Comparison of ENCODE assay signal across 15 cellular contexts in the genomic region with DNA sequence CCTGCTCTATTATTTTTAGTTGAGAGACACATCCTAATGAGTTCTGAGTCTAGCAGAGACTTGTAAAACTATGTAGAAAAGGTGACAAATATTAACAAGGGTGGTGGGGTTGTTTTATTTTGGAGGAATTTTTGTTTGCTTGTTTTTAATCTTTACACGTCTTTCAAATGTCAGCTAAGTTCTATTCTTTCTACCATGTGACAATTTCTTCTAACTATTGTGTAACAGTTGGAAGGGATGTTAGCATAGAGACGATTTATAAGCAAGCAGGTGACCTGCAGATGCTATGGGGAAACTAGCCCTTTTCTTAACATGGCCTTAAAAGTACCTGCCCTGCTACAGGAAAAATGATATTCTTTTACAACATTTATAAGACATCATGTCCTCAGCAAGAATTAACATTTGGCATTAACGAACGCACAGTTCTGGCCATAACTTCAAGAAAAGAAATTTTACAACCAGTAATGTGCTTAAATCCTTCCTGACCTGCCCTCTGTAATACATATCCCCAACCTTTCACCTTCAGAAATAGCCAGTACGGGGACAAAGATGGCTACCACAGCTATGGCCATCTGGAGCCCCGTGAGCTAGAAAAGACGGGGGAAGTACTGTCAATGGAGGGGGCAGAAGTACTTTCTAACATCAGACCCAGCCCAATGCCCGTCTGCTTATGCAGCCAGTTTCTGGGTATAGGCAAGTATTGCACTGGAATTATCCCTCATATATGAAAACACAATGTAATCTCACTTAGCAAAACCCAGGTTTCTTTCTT.
DNase-seq lines count a peak whose midpoint lies in the region; ATAC-seq and TF ChIP-seq lines count a peak whose summit lies in the region.
"Had no signal": no experiment of that assay in that cellular context is flagged by ENCODE, and none has a peak within 500 bp of the region (broad histone marks: within the 10 kb centered on the region; RNA-seq: fewer than 3 reads in every experiment).

No MANE protein-coding gene starts in this region.

- intact Hi-C loops in HCT116 (cut with micrococcal nuclease) (no loop called here), stomach (cut with DNase I; ENCODE audit: low total_unique reads) (no loop called here)
- intact Hi-C loops in naive thymus-derived CD4-positive, alpha-beta T cell (cut with micrococcal nuclease): no loop called here

- H4K20me1 ChIP-seq in HCT116 (ENCODE audit: insufficient read depth) (no peaks in the 10 kb centered on the region), SK-N-SH (ENCODE audit: insufficient read depth) (no peaks in the 10 kb centered on the region)

- H3K4me3 ChIP-seq in HCT116 (replicated peaks in 1 of 2; ENCODE audit: low read depth in 1 of 2, low read length in 2 of 2) (no peak overlapping the region), gastroesophageal sphincter (no peak overlapping the region), stomach (no peak overlapping the region), SK-N-SH (ENCODE audit: low read depth in 2 of 2, low read length in 1 of 2) (no peak overlapping the region)
- H3K4me3 ChIP-seq in naive thymus-derived CD4-positive, alpha-beta T cell (ENCODE audit: low read length): no peak overlapping the region

- RAD21 ChIA-PET in HCT116 (lab: Charles Lee; ENCODE audit: low non-redundant PET in 1 of 2, low total read pairs in 2 of 2, uncharacterized antibody in 2 of 2, unreplicated experiment in 2 of 2): no interaction called here

- TF ChIP-seq CTCF in HCT116 (IDR thresholded peaks at IDR 0.05 in 2 of 3, conservative IDR thresholded peaks at IDR 0.05 in 1 of 3; ENCODE audit: borderline replicate concordance in 1 of 3, insufficient read depth in 1 of 3, low read depth in 2 of 3, low read length in 2 of 3) (no peak), gastroesophageal sphincter (IDR thresholded peaks at IDR 0.05) (no peak), nephron progenitor cell (IDR thresholded peaks at IDR 0.05) (no peak), stomach (IDR thresholded peaks at IDR 0.05) (no peak), SK-N-SH (IDR thresholded peaks at IDR 0.05) (no peak)

- TF ChIP-seq POLR2A in HCT116 (IDR thresholded peaks at IDR 0.05; ENCODE audit: borderline replicate concordance, extremely low read depth, insufficient read depth, insufficient read length): no peak
- no peak for TF ChIP-seq POLR2A in gastroesophageal sphincter (IDR thresholded peaks at IDR 0.05)
- no peak for TF ChIP-seq POLR2A in stomach (IDR thresholded peaks at IDR 0.05)

- ATAC-seq in HCT116: no peak
- ATAC-seq in gastroesophageal sphincter: no peak
- no peak for ATAC-seq in HG02571 (IDR thresholded peaks at IDR 0.05; ENCODE audit: unreplicated experiment)
- ATAC-seq in naive thymus-derived CD4-positive, alpha-beta T cell: no peak
- ATAC-seq: Right ventricle myocardium inferior had no signal

- no peaks in the 10 kb centered on the region for H3K79me2 ChIP-seq in HCT116 (ENCODE audit: insufficient read depth, low read length)
- no peaks in the 10 kb centered on the region for H3K79me2 ChIP-seq in SK-N-SH (ENCODE audit: insufficient read depth)

- H3F3A ChIP-seq in SK-N-SH (replicated peaks; ENCODE audit: insufficient read depth): no peaks in the 10 kb centered on the region

- POLR2A ChIA-PET in HCT116 (lab: Charles Lee) (interaction anchor here (0.7 to 1.5 kb wide), 3 partner anchors 11 to 396 kb away, joined by 3 to 6 read pairs (median 5); partner anchors contain the start of gene NR2F2), SK-N-SH (lab: Yijun Ruan, JAX) (no interaction called here)
- POLR2A ChIA-PET in naive thymus-derived CD4-positive, alpha-beta T cell (lab: Charles Lee): no interaction called here

- DNase-seq in HCT116 (ENCODE audit: low read depth, low spot score) (no peak), nephron progenitor cell (no peak), stomach (no peak), superior temporal gyrus (ENCODE audit: extremely low spot score) (no peak), SK-N-SH (no peak)
- no peak for DNase-seq in naive thymus-derived CD4-positive, alpha-beta T cell
- DNase-seq: H9, MV-4-11, NCI-H1436 treated with DMSO at 0.1 percent for 48 hours, NCI-H345, NCI-H748 treated with DMSO at 0.1 percent for 48 hours had no signal

- peak overlapping the region; percentile 69 for H3K27ac Mint-ChIP-seq in nephron progenitor cell
- no peak overlapping the region for H3K27ac Mint-ChIP-seq in naive thymus-derived CD4-positive, alpha-beta T cell
- H3K27ac Mint-ChIP-seq: H9, IgD-negative memory B cell had no signal

- H3K4me3 Mint-ChIP-seq in nephron progenitor cell: no peak overlapping the region
- H3K4me3 Mint-ChIP-seq in naive thymus-derived CD4-positive, alpha-beta T cell: no peak overlapping the region
- H3K4me3 Mint-ChIP-seq: H9, IgD-negative memory B cell had no signal

- CTCF ChIA-PET in HCT116 (lab: Charles Lee): no interaction called here
- CTCF ChIA-PET in naive thymus-derived CD4-positive, alpha-beta T cell (lab: Charles Lee): no interaction called here
- CTCF ChIA-PET in SK-N-SH (lab: Yijun Ruan, JAX): interaction anchor here (0.6 kb wide), 1 partner anchor 30 kb away, joined by 3 read pairs; no protein-coding TSS in a partner anchor

- no peak overlapping the region for H3K9ac ChIP-seq in HCT116 (ENCODE audit: low read length)
- H3K9ac ChIP-seq in SK-N-SH: no peak overlapping the region

- H3K36me3 Mint-ChIP-seq in nephron progenitor cell (ENCODE audit: low read depth): peaks cover 55% of the 10 kb centered on the region
- H3K36me3 Mint-ChIP-seq in naive thymus-derived CD4-positive, alpha-beta T cell: no peaks in the 10 kb centered on the region
- H3K36me3 Mint-ChIP-seq: IgD-negative memory B cell had no signal

- H3K4me2 ChIP-seq in HCT116 (ENCODE audit: low read length) (peak overlapping the region; percentile 71; the same call in 1 of the 2 replicates), SK-N-SH (no peak overlapping the region)

- no peaks in the 10 kb centered on the region for H3K9me2 ChIP-seq in HCT116 (ENCODE audit: insufficient read depth)
- no peaks in the 10 kb centered on the region for H3K9me2 ChIP-seq in SK-N-SH

- H3K4me1 Mint-ChIP-seq in nephron progenitor cell: peaks cover 50% of the 10 kb centered on the region
- H3K4me1 Mint-ChIP-seq in naive thymus-derived CD4-positive, alpha-beta T cell: peaks cover 0 to 1% (median 0%) of the 10 kb centered on the region in 7 donors

- no peak for TF ChIP-seq RAD21 in HCT116 (IDR thresholded peaks at IDR 0.05; ENCODE audit: low read depth)
- no peak for TF ChIP-seq RAD21 in SK-N-SH (IDR thresholded peaks at IDR 0.05; ENCODE audit: low read length)

- H3K27ac ChIP-seq in HCT116 (ENCODE audit: low read depth, low read length) (no peak overlapping the region), gastroesophageal sphincter (peak overlapping the region; percentile 62 to 81 (median 70)), stomach (peak overlapping the region in 4 of 5 donors; percentile 21 to 76 (median 55)), SK-N-SH (ENCODE audit: low read depth in 2 of 2, low read length in 1 of 2) (no peak overlapping the region)
- H3K27ac ChIP-seq in naive thymus-derived CD4-positive, alpha-beta T cell (ENCODE audit: low read depth, low read length): no peak overlapping the region

- no peaks in the 10 kb centered on the region for H3K9me3 Mint-ChIP-seq in nephron progenitor cell
- peaks cover 0 to 3% (median 0%) of the 10 kb centered on the region in 11 donors for H3K9me3 Mint-ChIP-seq in naive thymus-derived CD4-positive, alpha-beta T cell
- H3K9me3 Mint-ChIP-seq: H9 had no signal

- H2AFZ ChIP-seq in HCT116 (ENCODE audit: low read depth, low read length, poor library complexity, severe bottlenecking) (no peak overlapping the region), SK-N-SH (ENCODE audit: low read depth) (no peak overlapping the region)

- H3K27me3 ChIP-seq in HCT116 (ENCODE audit: insufficient read depth, low read length): no peaks in the 10 kb centered on the region
- no peaks in the 10 kb centered on the region for H3K27me3 ChIP-seq in gastroesophageal sphincter
- no peaks in the 10 kb centered on the region for H3K27me3 ChIP-seq in stomach
- no peaks in the 10 kb centered on the region for H3K27me3 ChIP-seq in naive thymus-derived CD4-positive, alpha-beta T cell (ENCODE audit: control insufficient read depth in 2 of 2, insufficient read depth in 2 of 2, low read length in 2 of 2)
- H3K27me3 ChIP-seq in SK-N-SH (ENCODE audit: insufficient read depth): no peaks in the 10 kb centered on the region

- H3K9me3 ChIP-seq in HCT116 (ENCODE audit: control insufficient read depth in 1 of 2, insufficient read depth in 1 of 2, low read depth in 1 of 2, low read length in 2 of 2): no peaks in the 10 kb centered on the region
- no peaks in the 10 kb centered on the region for H3K9me3 ChIP-seq in gastroesophageal sphincter
- no peaks in the 10 kb centered on the region for H3K9me3 ChIP-seq in stomach
- no peaks in the 10 kb centered on the region for H3K9me3 ChIP-seq in naive thymus-derived CD4-positive, alpha-beta T cell (ENCODE audit: control insufficient read depth in 2 of 3, low read length in 3 of 3)
- no peaks in the 10 kb centered on the region; the same call in 1 of the 2 replicates for H3K9me3 ChIP-seq in SK-N-SH

- peaks cover 36 to 74% of the 10 kb centered on the region in 2 experiments for H3K4me1 ChIP-seq in HCT116 (ENCODE audit: control insufficient read depth in 1 of 2, insufficient read depth in 2 of 2, low read length in 2 of 2)
- peaks cover 13 to 48% (median 16%) of the 10 kb centered on the region in 3 donors for H3K4me1 ChIP-seq in gastroesophageal sphincter
- peaks cover 16 to 54% (median 33%) of the 10 kb centered on the region in 4 donors for H3K4me1 ChIP-seq in stomach
- no peaks in the 10 kb centered on the region for H3K4me1 ChIP-seq in naive thymus-derived CD4-positive, alpha-beta T cell (ENCODE audit: control insufficient read depth in 2 of 2, insufficient read depth in 2 of 2, low read length in 2 of 2)
- H3K4me1 ChIP-seq in SK-N-SH (ENCODE audit: control insufficient read depth in 1 of 2, insufficient read depth in 2 of 2, low read depth in 1 of 2, low read length in 1 of 2): no peaks in the 10 kb centered on the region

- 39 to 67% methylated on average over 8 of the region's 8 CpGs for WGBS in gastroesophageal sphincter (ENCODE audit: low coverage in 1 of 2), 2 donors
- WGBS in stomach, 5 donors: 68 to 79% (median 74%) methylated on average over 8 of the region's 8 CpGs
- WGBS in SK-N-SH (ENCODE audit: low lambda C conversion rate): 35% methylated on average over 8 of the region's 8 CpGs

- H3K36me3 ChIP-seq in HCT116 (ENCODE audit: control insufficient read depth in 1 of 2, insufficient read depth in 2 of 2, low read length in 2 of 2) (0 out of 4 replicates have a peak, but pooled peaks cover 0 to 4% of the 10 kb centered on the region in 2 experiments), gastroesophageal sphincter (no peaks in the 10 kb centered on the region), stomach (peaks cover 0 to 3% (median 0%) of the 10 kb centered on the region in 4 donors), SK-N-SH (replicated peaks in 1 of 2; ENCODE audit: control insufficient read depth in 1 of 2, insufficient read depth in 2 of 2, low read length in 1 of 2) (no peaks in the 10 kb centered on the region)
- no peaks in the 10 kb centered on the region for H3K36me3 ChIP-seq in naive thymus-derived CD4-positive, alpha-beta T cell (ENCODE audit: control insufficient read depth in 2 of 3, insufficient read depth in 3 of 3, low read length in 3 of 3)

- H3K27me3 Mint-ChIP-seq in nephron progenitor cell (ENCODE audit: low read depth, poor library complexity): no peaks in the 10 kb centered on the region
- H3K27me3 Mint-ChIP-seq in naive thymus-derived CD4-positive, alpha-beta T cell: peaks cover 0 to 45% (median 19%) of the 10 kb centered on the region in 5 donors
- H3K27me3 Mint-ChIP-seq: IgD-negative memory B cell had no signal

- no TSS peak for BruUV-seq in HCT116 (replicated peaks; lab: Mats Ljungman, UMichigan)

- TF ChIP-seq EP300 in gastroesophageal sphincter (IDR thresholded peaks at IDR 0.05) (no peak), stomach (IDR thresholded peaks at IDR 0.05) (no peak), SK-N-SH (IDR thresholded peaks at IDR 0.05; ENCODE audit: borderline replicate concordance in 1 of 2, low read depth in 1 of 2, low read length in 1 of 2) (no peak)

Comparison
In these comparisons a context has a peak if more than half of its experiments do, and no peak if none do; other contexts are left out.
1. H3K27ac ChIP-seq: peak in gastroesophageal sphincter (4 of 4) and stomach (4 of 5); none in HCT116 (single experiment), naive thymus-derived CD4-positive, alpha-beta T cell (single experiment) and SK-N-SH (0 of 2).